ENCODE assay signal across 25 cellular contexts in the genomic region with DNA sequence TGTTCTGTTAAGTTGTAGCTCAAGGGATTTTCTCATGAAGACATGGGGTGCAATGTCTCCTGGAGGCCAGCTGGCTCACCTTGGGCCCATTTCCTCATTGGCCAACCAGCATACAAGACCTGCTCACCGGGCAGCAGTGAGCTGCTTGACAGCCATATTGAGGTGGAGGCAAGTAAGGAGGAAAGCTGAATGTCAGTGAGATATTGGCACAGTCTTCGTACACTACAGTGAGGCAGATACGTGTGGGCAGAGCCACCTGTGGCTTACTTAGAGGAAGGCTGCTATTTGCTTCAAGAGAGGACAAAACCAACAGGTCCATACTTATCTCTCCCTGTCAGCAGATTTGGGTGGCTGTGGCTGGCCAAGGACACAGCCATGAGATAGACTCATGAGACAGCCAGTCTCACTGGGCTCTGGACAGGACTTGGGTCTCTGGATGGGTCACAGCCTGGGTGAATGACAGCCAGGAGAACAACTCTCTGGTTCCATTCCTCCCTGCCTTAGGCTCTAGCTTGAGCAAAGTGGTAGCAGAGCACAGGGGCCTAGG. TPM values are rescaled to one million over a fixed set of nuclear protein-coding genes. Genes with fewer than 3 reads are reported as not detected.
"Had no signal": no experiment of that assay in that cellular context is flagged by ENCODE, and none has a peak within 500 bp of the region (broad histone marks: within the 10 kb centered on the region; RNA-seq: fewer than 3 reads in every experiment).

No MANE protein-coding gene starts in this region.

- ATAC-seq: activated naive CD8-positive, alpha-beta T cell treated with anti-CD3 and anti-CD28 coated beads, Interleukin-2, amount 50 U/mL, for 24 hours; heart left ventricle; left colon; pancreas; psoas muscle; WTC11 had no signal

- H3K27ac ChIP-seq: heart left ventricle, pancreas, psoas muscle, right atrium auricular region, transverse colon, uterus had no signal

- DNase-seq: activated CD4-positive, alpha-beta T cell treated with anti-CD3 and anti-CD28 coated beads for 4 hours; activated CD4-positive, alpha-beta T cell treated with anti-CD3 and anti-CD28 coated beads, Interleukin-2, amount 50 U/mL, for 48 hours; activated CD8-positive, alpha-beta memory T cell treated with anti-CD3 and anti-CD28 coated beads, Interleukin-2, amount 50 U/mL, for 48 hours; activated effector memory CD4-positive, alpha-beta T cell treated with anti-CD3 and anti-CD28 coated beads, Interleukin-2, amount 50 U/mL, for 16 hours; activated naive CD4-positive, alpha-beta T cell treated with anti-CD3 and anti-CD28 coated beads, Interleukin-2, amount 10 ng/mL, durations not matched to agents 7 days and 5 days; activated naive CD8-positive, alpha-beta T cell treated with anti-CD3 and anti-CD28 coated beads, Interleukin-2, amount 50 U/mL, for 24 hours; cortex of kidney; endodermal cell; heart left ventricle; left colon; mesenchymal stem cell; nephron progenitor cell; pancreas; psoas muscle; stimulated activated CD4-positive, alpha-beta T cell treated with anti-CD3 and anti-CD28 coated beads, Interleukin-4, amount 100 ng/mL, for 24 hours; transverse colon; uterus had no signal

- H3K9me3 ChIP-seq: heart left ventricle, pancreas, psoas muscle, right atrium auricular region, transverse colon, uterus had no signal

- H3K9me3 Mint-ChIP-seq: activated naive CD8-positive, alpha-beta T cell treated with anti-CD3 and anti-CD28 coated beads, Interleukin-2, amount 50 U/mL, for 24 hours had no signal

- H3K27me3 Mint-ChIP-seq: activated naive CD4-positive, alpha-beta T cell treated with anti-CD3 and anti-CD28 coated beads, Interleukin-2, amount 10 ng/mL, durations not matched to agents 7 days and 5 days; activated naive CD8-positive, alpha-beta T cell treated with anti-CD3 and anti-CD28 coated beads, Interleukin-2, amount 50 U/mL, for 24 hours had no signal

- H3K4me1 ChIP-seq: psoas muscle, uterus had no signal

- FAIRE-seq: keratinocyte, pancreas had no signal

- H3K4me1 Mint-ChIP-seq: endodermal cell, WTC11 had no signal

- H3K4me3 ChIP-seq: heart left ventricle, pancreas, psoas muscle, right atrium auricular region, transverse colon, uterus had no signal

- H3K36me3 ChIP-seq: heart left ventricle, pancreas, right atrium auricular region, transverse colon, uterus had no signal

- H3K27me3 ChIP-seq: heart left ventricle, pancreas, right atrium auricular region, transverse colon, uterus had no signal

- H3K27ac Mint-ChIP-seq: activated naive CD4-positive, alpha-beta T cell treated with anti-CD3 and anti-CD28 coated beads, Interleukin-2, amount 10 ng/mL, durations not matched to agents 7 days and 5 days; activated naive CD8-positive, alpha-beta T cell treated with anti-CD3 and anti-CD28 coated beads, Interleukin-2, amount 50 U/mL, for 24 hours; endodermal cell; nephron progenitor cell; WTC11 had no signal

- H3K4me3 Mint-ChIP-seq: activated naive CD4-positive, alpha-beta T cell treated with anti-CD3 and anti-CD28 coated beads, Interleukin-2, amount 10 ng/mL, durations not matched to agents 7 days and 5 days; activated naive CD8-positive, alpha-beta T cell treated with anti-CD3 and anti-CD28 coated beads, Interleukin-2, amount 50 U/mL, for 24 hours; endodermal cell; nephron progenitor cell; WTC11 had no signal

RNA-seq across cellular contexts. Expression of gene IL17F, which starts 55.4 kb away (rescaled TPM):
- total RNA-seq: cerebellum, endodermal cell, fibroblast of villous mesenchyme, heart left ventricle, left colon, lower leg skin, mononuclear cell, myocyte, pancreas, psoas muscle, right atrium auricular region, transverse colon, uterus, WTC11 had no signal
- polyA plus RNA-seq: heart left ventricle, keratinocyte, pancreas, psoas muscle had no signal
